In the genomic region with DNA sequence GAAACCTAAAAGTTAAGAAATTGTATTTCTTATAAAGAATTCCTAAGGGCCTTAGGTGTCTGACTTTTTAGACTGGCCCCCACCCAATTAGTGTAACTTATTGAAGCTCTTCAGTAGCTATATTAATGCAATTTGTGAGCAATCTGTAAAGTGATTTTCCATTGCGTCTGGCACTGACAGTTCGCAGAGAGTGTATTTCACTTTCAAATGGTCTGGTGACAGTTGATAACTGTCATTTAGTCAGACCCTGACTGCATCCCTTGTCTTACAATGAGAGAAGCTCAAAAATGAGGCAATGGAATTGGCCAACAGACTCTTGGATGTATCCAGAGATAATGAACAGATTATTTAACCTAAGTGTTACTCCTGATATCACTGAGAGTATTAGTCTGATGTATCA, we compare ENCODE assay signal across 3 cellular contexts.
"Had no signal": no experiment of that assay in that cellular context is flagged by ENCODE, and none has a peak within 500 bp of the region (broad histone marks: within the 10 kb centered on the region; RNA-seq: fewer than 3 reads in every experiment).

No MANE protein-coding gene starts in this region.

- H3K4me3 ChIP-seq: GM12878 had no signal

- DNase-seq: GDM1, GF-D8 had no signal

- ATAC-seq: GM12878 had no signal
